16 cellular contexts compared by ENCODE assay signal in the genomic region with DNA sequence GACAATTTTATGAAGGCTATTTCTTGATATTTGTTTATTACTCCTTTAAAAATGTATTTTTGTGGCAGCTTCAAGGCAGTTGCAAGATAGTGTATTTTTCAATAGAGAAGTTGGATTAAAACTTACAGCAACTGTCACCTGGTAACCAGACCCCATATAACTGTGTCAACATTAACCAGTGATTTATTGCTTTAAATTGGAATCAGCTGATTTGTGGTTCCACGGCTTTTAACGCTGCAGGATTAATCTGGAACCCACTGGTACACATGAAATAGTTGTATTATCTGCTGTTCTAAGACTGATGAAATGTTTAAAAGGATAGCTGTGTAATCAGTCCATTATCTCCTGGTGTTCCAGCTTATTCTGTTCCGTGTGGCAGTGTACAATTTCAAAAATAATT.
DNase-seq lines count a peak whose midpoint lies in the region; ATAC-seq and TF ChIP-seq lines count a peak whose summit lies in the region.
"Had no signal": no experiment of that assay in that cellular context is flagged by ENCODE, and none has a peak within 500 bp of the region (broad histone marks: within the 10 kb centered on the region; RNA-seq: fewer than 3 reads in every experiment).

No MANE protein-coding gene starts in this region.

- H3K4me1 ChIP-seq in GM23338 (ENCODE audit: insufficient read depth): peaks cover 3% of the 10 kb centered on the region; the same call in 1 of the 2 replicates
- H3K4me1 ChIP-seq: A549, ascending aorta had no signal

- H2AFZ ChIP-seq in GM23338: no peak overlapping the region

- ATAC-seq in GM23338 (no peak), naive B cell (ENCODE audit: low read depth in 2 of 2) (no peak), HG02981 (IDR thresholded peaks at IDR 0.05; ENCODE audit: unreplicated experiment) (no peak), HG03045 (IDR thresholded peaks at IDR 0.05; ENCODE audit: unreplicated experiment) (no peak)
- ATAC-seq: A549 had no signal

- no peaks in the 10 kb centered on the region for H4K20me1 ChIP-seq in GM23338 (replicated peaks; ENCODE audit: insufficient read depth)

- H3K4me1 Mint-ChIP-seq in GM23338 (peaks cover 25% of the 10 kb centered on the region), naive B cell (peaks cover 77 to 95% (median 85%) of the 10 kb centered on the region in 3 donors)
- peaks cover 96% of the 10 kb centered on the region for H3K4me1 Mint-ChIP-seq in activated naive CD8-positive, alpha-beta T cell (ENCODE audit: low read depth)

- in situ Hi-C loops in GM13977 (cut with MboI; ENCODE audit: low pct_unique_long_range_greater_than_20kb, low sequenced_read_pairs, unreplicated experiment): no loop called here

- no peak overlapping the region for H3K4me3 ChIP-seq in GM23338
- H3K4me3 ChIP-seq: A549, ascending aorta, skin epidermis, suprapubic skin had no signal

- peak overlapping the region; percentile 4; the same call in 1 of the 2 replicates for H3K4me2 ChIP-seq in GM23338
- H3K4me2 ChIP-seq: A549, SK-N-SH had no signal

- H3K36me3 ChIP-seq in GM23338 (ENCODE audit: insufficient read depth): no peaks in the 10 kb centered on the region
- H3K36me3 ChIP-seq: ascending aorta, suprapubic skin had no signal

- H3K27me3 ChIP-seq in GM23338 (ENCODE audit: insufficient read depth): no peaks in the 10 kb centered on the region
- H3K27me3 ChIP-seq: ascending aorta, suprapubic skin had no signal

- TF ChIP-seq CTCF in GM23338 (conservative IDR thresholded peaks at IDR 0.05; ENCODE audit: low read depth in 2 of 2) (no peak), GM13977 (IDR thresholded peaks at IDR 0.05; ENCODE audit: extremely low read depth, insufficient read depth, missing control alignments) (no peak)

- no peaks in the 10 kb centered on the region for H3F3A ChIP-seq in GM23338 (replicated peaks; ENCODE audit: low read depth)

- no peak overlapping the region for H3K4me3 Mint-ChIP-seq in GM23338
- peak overlapping the region; percentile 38 for H3K4me3 Mint-ChIP-seq in activated naive CD8-positive, alpha-beta T cell
- peak overlapping the region in 5 of 8 donors; percentile 15 to 78 (median 68) for H3K4me3 Mint-ChIP-seq in naive B cell

- H3K27me3 Mint-ChIP-seq in GM23338 (ENCODE audit: insufficient read depth, low read depth, poor library complexity) (peaks cover 6% of the 10 kb centered on the region), naive B cell (no peaks in the 10 kb centered on the region)
- H3K27me3 Mint-ChIP-seq in activated naive CD8-positive, alpha-beta T cell: no peaks in the 10 kb centered on the region

- peaks cover 2% of the 10 kb centered on the region; the same call in 2 of the 3 replicates for H3K36me3 Mint-ChIP-seq in GM23338 (ENCODE audit: low read depth)
- H3K36me3 Mint-ChIP-seq in activated naive CD8-positive, alpha-beta T cell: peaks cover 41% of the 10 kb centered on the region
- peaks cover 23 to 39% of the 10 kb centered on the region in 2 donors for H3K36me3 Mint-ChIP-seq in naive B cell

- DNase-seq in NCI-H748 (lab: John Stamatoyannopoulos, UW; ENCODE audit: unreplicated experiment): peak; percentile 43
- no peak for DNase-seq in NCI-H748 treated with DMSO at 0.1 percent for 48 hours (lab: John Stamatoyannopoulos, UW)
- no peak for DNase-seq in GM23338 (ENCODE audit: low spot score)
- DNase-seq in naive B cell: no peak
- no peak for DNase-seq in GM13977 (ENCODE audit: low spot score)
- DNase-seq: dorsolateral prefrontal cortex; HCEC 1CT; NK-92 treated with Interleukin-12 subunit alpha and Interleukin-12 subunit beta, amount 100 ng/mL, for 24 hours; SK-N-SH had no signal

- H3K27ac Mint-ChIP-seq in GM23338 (no peak overlapping the region), naive B cell (peak overlapping the region in 5 of 6 donors; percentile 84 to 93 (median 91))
- H3K27ac Mint-ChIP-seq in activated naive CD8-positive, alpha-beta T cell: peak overlapping the region; percentile 97

- H3K9me2 ChIP-seq in GM23338 (ENCODE audit: insufficient read depth): peaks cover 8% of the 10 kb centered on the region; the same call in 1 of the 2 replicates
- H3K9me2 ChIP-seq: SK-N-SH had no signal

- peak overlapping the region; percentile 5; the same call in 1 of the 2 replicates for H3K27ac ChIP-seq in GM23338 (ENCODE audit: low read depth)
- H3K27ac ChIP-seq: A549, ascending aorta, suprapubic skin had no signal

- H3K9me3 Mint-ChIP-seq in GM23338 (no peaks in the 10 kb centered on the region), naive B cell (peaks cover 0 to 3% (median 0%) of the 10 kb centered on the region in 7 donors)
- peaks cover 9% of the 10 kb centered on the region for H3K9me3 Mint-ChIP-seq in activated naive CD8-positive, alpha-beta T cell (ENCODE audit: low read depth)

- 0 out of 2 replicates have a peak, but pooled peaks cover 5% of the 10 kb centered on the region for H3K79me2 ChIP-seq in GM23338 (replicated peaks; ENCODE audit: insufficient read depth)

TF ChIP-seq in GM23338, 12 proteins besides CTCF, POLR2A, EP300 and RAD21 (continues in another document):
- no peak for TF ChIP-seq CREB1 (CRISPR knock-in tag; IDR thresholded peaks at IDR 0.05; ENCODE audit: low read depth)
- TF ChIP-seq ZNF331 (CRISPR knock-in tag; IDR thresholded peaks at IDR 0.05; ENCODE audit: low read depth): no peak
- no peak for TF ChIP-seq ZNF114 (CRISPR knock-in tag; IDR thresholded peaks at IDR 0.05)
- no peak for TF ChIP-seq EZH2phosphoT487 (IDR thresholded peaks at IDR 0.05; ENCODE audit: unreplicated experiment)
- no peak for TF ChIP-seq NANOG (IDR thresholded peaks at IDR 0.05; ENCODE audit: borderline replicate concordance)
- TF ChIP-seq REST (IDR thresholded peaks at IDR 0.05; ENCODE audit: unreplicated experiment): no peak
- no peak for TF ChIP-seq EZH2 (IDR thresholded peaks at IDR 0.05; ENCODE audit: low read depth, unreplicated experiment)
